1 cellular context compared by ENCODE assay signal in genomic region chr13:49000247-49000646, GRCh38.
TF ChIP-seq lines count a peak whose summit lies in the region.

No MANE protein-coding gene starts in this region.

TF ChIP-seq in GM12878, 131 proteins besides CTCF, POLR2A, EP300 and RAD21:
- TF ChIP-seq LARP7 (IDR thresholded peaks at IDR 0.05) (no peak), CBX5 (IDR thresholded peaks at IDR 0.05; ENCODE audit: low read depth) (0 out of 2 replicates have a peak, but pooled peaks have one; percentile 31)
